ENCODE assay signal across 1 cellular context in genomic region chr4:128323401-128323800, GRCh38.
TF ChIP-seq lines count a peak whose summit lies in the region.

No MANE protein-coding gene starts in this region.

TF ChIP-seq in SK-N-SH treated with all-trans-retinoic acid at 6 μM for 48 hours, 23 proteins besides CTCF, POLR2A, EP300 and RAD21 (continued from another document):
- TF ChIP-seq POU6F1 (CRISPR knock-in tag; IDR thresholded peaks at IDR 0.05; ENCODE audit: borderline replicate concordance, low read depth) = no peak
- TF ChIP-seq ZNF70 (CRISPR knock-in tag; IDR thresholded peaks at IDR 0.05) = no peak
- TF ChIP-seq, protein P1, sequence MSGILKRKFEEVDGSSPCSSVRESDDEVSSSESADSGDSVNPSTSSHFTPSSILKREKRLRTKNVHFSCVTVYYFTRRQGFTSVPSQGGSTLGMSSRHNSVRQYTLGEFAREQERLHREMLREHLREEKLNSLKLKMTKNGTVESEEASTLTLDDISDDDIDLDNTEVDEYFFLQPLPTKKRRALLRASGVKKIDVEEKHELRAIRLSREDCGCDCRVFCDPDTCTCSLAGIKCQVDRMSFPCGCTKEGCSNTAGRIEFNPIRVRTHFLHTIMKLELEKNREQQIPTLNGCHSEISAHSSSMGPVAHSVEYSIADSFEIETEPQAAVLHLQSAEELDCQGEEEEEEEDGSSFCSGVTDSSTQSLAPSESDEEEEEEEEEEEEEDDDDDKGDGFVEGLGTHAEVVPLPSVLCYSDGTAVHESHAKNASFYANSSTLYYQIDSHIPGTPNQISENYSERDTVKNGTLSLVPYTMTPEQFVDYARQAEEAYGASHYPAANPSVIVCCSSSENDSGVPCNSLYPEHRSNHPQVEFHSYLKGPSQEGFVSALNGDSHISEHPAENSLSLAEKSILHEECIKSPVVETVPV (CRISPR knock-in tag; IDR thresholded peaks at IDR 0.05) = no peak
- TF ChIP-seq PPARA (CRISPR knock-in tag; IDR thresholded peaks at IDR 0.05; ENCODE audit: borderline replicate concordance) = no peak
- no peak for TF ChIP-seq BACH2 (CRISPR knock-in tag; IDR thresholded peaks at IDR 0.05; ENCODE audit: borderline replicate concordance)
- no peak for TF ChIP-seq ZFP30 (CRISPR knock-in tag; IDR thresholded peaks at IDR 0.05)
- no peak for TF ChIP-seq CREB5 (CRISPR knock-in tag; IDR thresholded peaks at IDR 0.05; ENCODE audit: low read depth)
- no peak for TF ChIP-seq TSHZ2 (CRISPR knock-in tag; IDR thresholded peaks at IDR 0.05)
- TF ChIP-seq TCF4 (CRISPR knock-in tag; IDR thresholded peaks at IDR 0.05; ENCODE audit: borderline replicate concordance) = no peak
- no peak for TF ChIP-seq ZFP3 (CRISPR knock-in tag; IDR thresholded peaks at IDR 0.05)
TF ChIP-seq in SK-N-SH treated with all-trans-retinoic acid at 6 μM for 48 hours: peak in this region for 0.
